16 cellular contexts compared by ENCODE assay signal in genomic region chr16:29126057-29126494, GRCh38.
DNase-seq lines count a peak whose midpoint lies in the region; ATAC-seq and TF ChIP-seq lines count a peak whose summit lies in the region.
"Had no signal": no experiment of that assay in that cellular context is flagged by ENCODE, and none has a peak within 500 bp of the region (broad histone marks: within the 10 kb centered on the region; RNA-seq: fewer than 3 reads in every experiment).

No MANE protein-coding gene starts in this region.

- TF ChIP-seq CTCF in GM12865 (IDR thresholded peaks at IDR 0.05; ENCODE audit: insufficient read depth, low read depth, low read length, missing control alignments) (no peak), right lobe of liver (IDR thresholded peaks at IDR 0.05) (no peak), ascending aorta (IDR thresholded peaks at IDR 0.05) (no peak)
- TF ChIP-seq CTCF in activated CD8-positive, alpha-beta T cell treated with anti-CD3 and anti-CD28 coated beads for 36 hours (IDR thresholded peaks at IDR 0.05): no peak

- WGBS in right lobe of liver (ENCODE audit: insufficient coverage, low coverage, low lambda C conversion rate, missing lambda C conversion rate): 62% methylated on average over 7 of the region's 15 CpGs

- no peaks in the 10 kb centered on the region for H4K20me1 ChIP-seq in BLaER1

- H3K9ac ChIP-seq in BLaER1: no peak overlapping the region

- H3K4me3 Mint-ChIP-seq in activated CD8-positive, alpha-beta T cell treated with anti-CD3 and anti-CD28 coated beads for 36 hours: no peak overlapping the region

- peaks cover 15% of the 10 kb centered on the region for H3K4me1 Mint-ChIP-seq in activated CD8-positive, alpha-beta T cell treated with anti-CD3 and anti-CD28 coated beads for 36 hours (ENCODE audit: low read depth)

- H3K9me3 Mint-ChIP-seq in activated CD8-positive, alpha-beta T cell treated with anti-CD3 and anti-CD28 coated beads for 36 hours: no peaks in the 10 kb centered on the region

- H3K4me1 ChIP-seq in BLaER1 (peaks cover 10% of the 10 kb centered on the region; the same call in 1 of the 2 replicates), right lobe of liver (peaks cover 0 to 20% (median 5%) of the 10 kb centered on the region in 4 donors), ascending aorta (no peaks in the 10 kb centered on the region)
- H3K4me1 ChIP-seq: SJCRH30 had no signal

- H3K36me3 Mint-ChIP-seq in activated CD8-positive, alpha-beta T cell treated with anti-CD3 and anti-CD28 coated beads for 36 hours (ENCODE audit: low read depth): no peaks in the 10 kb centered on the region

- no peaks in the 10 kb centered on the region for H3K36me3 ChIP-seq in BLaER1
- H3K36me3 ChIP-seq in right lobe of liver: no peaks in the 10 kb centered on the region
- no peaks in the 10 kb centered on the region for H3K36me3 ChIP-seq in ascending aorta
- H3K36me3 ChIP-seq: SJCRH30 had no signal

- H3K9me3 ChIP-seq in BLaER1: no peaks in the 10 kb centered on the region
- no peaks in the 10 kb centered on the region for H3K9me3 ChIP-seq in right lobe of liver
- no peaks in the 10 kb centered on the region for H3K9me3 ChIP-seq in ascending aorta
- H3K9me3 ChIP-seq: SJCRH30 had no signal

- H3K27ac Mint-ChIP-seq in activated CD8-positive, alpha-beta T cell treated with anti-CD3 and anti-CD28 coated beads for 36 hours: peak overlapping the region; percentile 28
- H3K27ac Mint-ChIP-seq: progenitor cell of endocrine pancreas had no signal

- TF ChIP-seq POLR2A in right lobe of liver (IDR thresholded peaks at IDR 0.05): no peak

- H3K4me2 ChIP-seq in BLaER1: peak overlapping the region; percentile 23

- CTCF ChIA-PET in activated CD8-positive, alpha-beta T cell treated with anti-CD3 and anti-CD28 coated beads for 36 hours (lab: Charles Lee): no interaction called here

- H3K27me3 ChIP-seq in BLaER1: no peaks in the 10 kb centered on the region
- no peaks in the 10 kb centered on the region for H3K27me3 ChIP-seq in right lobe of liver
- no peaks in the 10 kb centered on the region for H3K27me3 ChIP-seq in ascending aorta
- H3K27me3 ChIP-seq: SJCRH30 had no signal

- intact Hi-C loops in activated CD8-positive, alpha-beta T cell treated with anti-CD3 and anti-CD28 coated beads for 36 hours (cut with micrococcal nuclease): no loop called here
- intact Hi-C loops in right lobe of liver (cut with DNase I): no loop called here
- intact Hi-C loops in ascending aorta (cut with DNase I): no loop called here

- ATAC-seq in activated CD8-positive, alpha-beta T cell treated with anti-CD3 and anti-CD28 coated beads for 36 hours: peak; percentile 67
- peak in 3 of 4 donors; percentile 2 to 8 (median 5) for ATAC-seq in right lobe of liver
- ATAC-seq: left lobe of liver had no signal

- DNase-seq in GM12865 (ENCODE audit: low read depth) (peak; percentile 6), right lobe of liver (peak in 1 of 3 donors; percentile 50), NCI-H2107 treated with DMSO at 0.1 percent for 48 hours (lab: John Stamatoyannopoulos, UW; ENCODE audit: unreplicated experiment) (no peak), NCI-H2081 (lab: John Stamatoyannopoulos, UW) (no peak), NK-92 (lab: John Stamatoyannopoulos, UW; ENCODE audit: unreplicated experiment) (no peak), ascending aorta (ENCODE audit: low spot score in 2 of 2) (no peak)
- peak; percentile 24 for DNase-seq in activated CD8-positive, alpha-beta T cell treated with anti-CD3 and anti-CD28 coated beads for 36 hours
- DNase-seq: activated CD4-positive, alpha-beta T cell treated with anti-CD3 and anti-CD28 coated beads for 48 hours; anterior cingulate cortex; NCI-H69; SJCRH30; stimulated activated CD4-positive, alpha-beta T cell treated with anti-CD3 and anti-CD28 coated beads, Interleukin-4, amount 100 ng/mL, for 24 hours; substantia nigra had no signal

- H3K4me3 ChIP-seq in BLaER1 (no peak overlapping the region), GM12865 (ENCODE audit: low read depth, low read length) (no peak overlapping the region), right lobe of liver (no peak overlapping the region), ascending aorta (no peak overlapping the region)
- H3K4me3 ChIP-seq: SJCRH30 had no signal

- H3K27ac ChIP-seq in BLaER1 (no peak overlapping the region), right lobe of liver (peak overlapping the region in 2 of 3 donors; percentile 33 to 60), ascending aorta (no peak overlapping the region)
- H3K27ac ChIP-seq: SJCRH30 had no signal

- POLR2A ChIA-PET in activated CD8-positive, alpha-beta T cell treated with anti-CD3 and anti-CD28 coated beads for 36 hours (lab: Charles Lee): no interaction called here

- no peaks in the 10 kb centered on the region for H3K27me3 Mint-ChIP-seq in activated CD8-positive, alpha-beta T cell treated with anti-CD3 and anti-CD28 coated beads for 36 hours

Comparison
In these comparisons a context has a peak if more than half of its experiments do, and no peak if none do; other contexts are left out.
1. H3K27ac ChIP-seq: peak in right lobe of liver (2 of 3); none in BLaER1 (single experiment) and ascending aorta (0 of 2).
2. DNase-seq: peak in GM12865 (single experiment) and activated CD8-positive, alpha-beta T cell treated with anti-CD3 and anti-CD28 coated beads for 36 hours (single experiment); none in NCI-H2107 treated with DMSO at 0.1 percent for 48 hours (single experiment), NCI-H2081 (0 of 2), NK-92 (single experiment) and ascending aorta (0 of 2).